ENCODE assay signal across 21 cellular contexts in genomic region chr20:62458256-62459251, GRCh38. TPM values are rescaled to one million over a fixed set of nuclear protein-coding genes. Genes with fewer than 3 reads are reported as not detected.
DNase-seq lines count a peak whose midpoint lies in the region; ATAC-seq, FAIRE-seq and TF ChIP-seq lines count a peak whose summit lies in the region.
"Had no signal": no experiment of that assay in that cellular context is flagged by ENCODE, and none has a peak within 500 bp of the region (broad histone marks: within the 10 kb centered on the region; RNA-seq: fewer than 3 reads in every experiment).

No MANE protein-coding gene starts in this region.

- H3K79me1 ChIP-seq in H1 (ENCODE audit: low read depth, low read length) (no peaks in the 10 kb centered on the region; the same call in 1 of the 2 replicates), neuronal stem cell (ENCODE audit: low read depth, low read length) (no peaks in the 10 kb centered on the region)

- no peak for TF ChIP-seq RAD21 in H1 (IDR thresholded peaks at IDR 0.05 in 1 of 2, conservative IDR thresholded peaks at IDR 0.05 in 1 of 2; ENCODE audit: low read depth in 2 of 2, low read length in 2 of 2)

- H3K4me3 ChIP-seq in GM23338: no peak overlapping the region
- no peak overlapping the region for H3K4me3 ChIP-seq in HEK293 (ENCODE audit: low read depth, low read length)
- no peak overlapping the region for H3K4me3 ChIP-seq in H1 (ENCODE audit: extremely low read depth in 1 of 4, insufficient read depth in 2 of 4, low read depth in 3 of 4, low read length in 4 of 4)
- no peak overlapping the region for H3K4me3 ChIP-seq in neuronal stem cell (ENCODE audit: low read length in 2 of 2)
- H3K4me3 ChIP-seq in esophagus squamous epithelium: no peak overlapping the region
- no peak overlapping the region for H3K4me3 ChIP-seq in endodermal cell (ENCODE audit: low read length)
- H3K4me3 ChIP-seq: GM12878, HAP-1, SJCRH30 had no signal

- no peak overlapping the region for H3K27ac ChIP-seq in GM23338 (ENCODE audit: low read depth)
- H3K27ac ChIP-seq in HEK293 (ENCODE audit: extremely low read depth, low read depth, low read length): no peak overlapping the region
- H3K27ac ChIP-seq in H1 (ENCODE audit: low read depth, low read length): no peak overlapping the region
- H3K27ac ChIP-seq in neuronal stem cell (replicated peaks; ENCODE audit: low read length): no peak overlapping the region
- no peak overlapping the region for H3K27ac ChIP-seq in esophagus squamous epithelium
- H3K27ac ChIP-seq in endodermal cell (ENCODE audit: low read depth, low read length): no peak overlapping the region
- H3K27ac ChIP-seq: SJCRH30 had no signal

- H3K27me3 ChIP-seq in GM23338 (ENCODE audit: insufficient read depth) (no peaks in the 10 kb centered on the region), H1 (replicated peaks in 1 of 4; ENCODE audit: control insufficient read depth in 3 of 4, extremely low read depth in 1 of 4, insufficient read depth in 3 of 4, low read length in 3 of 4) (no peaks in the 10 kb centered on the region), neuronal stem cell (ENCODE audit: control insufficient read depth in 3 of 3, insufficient read depth in 3 of 3, low read depth in 1 of 3, low read length in 3 of 3) (peaks cover 0 to 85% (median 0%) of the 10 kb centered on the region in 3 experiments), esophagus squamous epithelium (peaks cover 0 to 84% (median 0%) of the 10 kb centered on the region in 4 donors), endodermal cell (ENCODE audit: control insufficient read depth, insufficient read depth, low read length, poor library complexity, severe bottlenecking) (no peaks in the 10 kb centered on the region)

- H3K36me3 Mint-ChIP-seq in GM23338 (ENCODE audit: low read depth): no peaks in the 10 kb centered on the region
- H3K36me3 Mint-ChIP-seq in endodermal cell (ENCODE audit: low read depth): no peaks in the 10 kb centered on the region
- H3K36me3 Mint-ChIP-seq: CD4-positive, CD25-positive, alpha-beta regulatory T cell had no signal

- H3K27ac Mint-ChIP-seq in GM23338: no peak overlapping the region
- no peak overlapping the region for H3K27ac Mint-ChIP-seq in endodermal cell
- H3K27ac Mint-ChIP-seq: CD4-positive, CD25-positive, alpha-beta regulatory T cell had no signal

- no peak overlapping the region for H4K5ac ChIP-seq in H1 (ENCODE audit: insufficient read length, low read depth, low read length)

- H3K9me3 Mint-ChIP-seq in GM23338 (no peaks in the 10 kb centered on the region), endodermal cell (no peaks in the 10 kb centered on the region)
- H3K9me3 Mint-ChIP-seq: CD4-positive, CD25-positive, alpha-beta regulatory T cell had no signal

- H3K23ac ChIP-seq in H1 (ENCODE audit: insufficient read length) (no peak overlapping the region), neuronal stem cell (ENCODE audit: low read depth, low read length, poor library complexity) (peak overlapping the region; percentile 65)

- no peak for TF ChIP-seq POLR2A in H1 (IDR thresholded peaks at IDR 0.05; ENCODE audit: control extremely low read depth in 1 of 2, low read depth in 2 of 2, low read length in 2 of 2)
- no peak for TF ChIP-seq POLR2A in esophagus squamous epithelium (IDR thresholded peaks at IDR 0.05)

- H3K9me3 ChIP-seq in HEK293 (ENCODE audit: control insufficient read depth, insufficient read depth, low read depth, low read length) (no peaks in the 10 kb centered on the region), H1 (ENCODE audit: insufficient read depth in 2 of 2, low read depth in 1 of 2, low read length in 1 of 2) (no peaks in the 10 kb centered on the region), neuronal stem cell (replicated peaks in 1 of 2; ENCODE audit: control insufficient read depth in 2 of 2, insufficient read depth in 1 of 2, low read depth in 1 of 2, low read length in 2 of 2) (no peaks in the 10 kb centered on the region), esophagus squamous epithelium (no peaks in the 10 kb centered on the region), endodermal cell (ENCODE audit: control insufficient read depth, low read length) (no peaks in the 10 kb centered on the region)
- H3K9me3 ChIP-seq: HAP-1, SJCRH30 had no signal

- H2AK5ac ChIP-seq in H1 (ENCODE audit: low read depth, low read length) (no peak overlapping the region), neuronal stem cell (ENCODE audit: low read depth, low read length) (peak overlapping the region; percentile 86)

- H3K36me3 ChIP-seq in GM23338 (ENCODE audit: insufficient read depth) (no peaks in the 10 kb centered on the region), HEK293 (ENCODE audit: control insufficient read depth in 2 of 2, insufficient read depth in 1 of 2, low read length in 2 of 2) (no peaks in the 10 kb centered on the region), H1 (ENCODE audit: control insufficient read depth in 2 of 4, insufficient read depth in 4 of 4, low read length in 3 of 4) (no peaks in the 10 kb centered on the region), neuronal stem cell (replicated peaks in 1 of 2; ENCODE audit: control insufficient read depth in 2 of 2, insufficient read depth in 2 of 2, low read length in 2 of 2) (no peaks in the 10 kb centered on the region), esophagus squamous epithelium (no peaks in the 10 kb centered on the region), endodermal cell (ENCODE audit: control insufficient read depth, insufficient read depth, low read length) (no peaks in the 10 kb centered on the region)
- H3K36me3 ChIP-seq: HAP-1, SJCRH30 had no signal

- H3K14ac ChIP-seq in H1 (ENCODE audit: insufficient read length): no peak overlapping the region
- no peak overlapping the region for H3K14ac ChIP-seq in neuronal stem cell (ENCODE audit: low read length)

- peak overlapping the region; percentile 80; the same call in 1 of the 2 replicates for H2BK20ac ChIP-seq in H1 (ENCODE audit: low read length)

- H4K91ac ChIP-seq in H1 (replicated peaks; ENCODE audit: insufficient read length, low read length) (peak overlapping the region; percentile 30), neuronal stem cell (ENCODE audit: low read depth, low read length, poor library complexity) (no peak overlapping the region)

- no peaks in the 10 kb centered on the region for H3K4me1 ChIP-seq in GM23338 (ENCODE audit: insufficient read depth)
- no peaks in the 10 kb centered on the region for H3K4me1 ChIP-seq in HEK293 (ENCODE audit: control insufficient read depth, insufficient read depth, low read length)
- H3K4me1 ChIP-seq in H1 (replicated peaks in 1 of 4; ENCODE audit: control insufficient read depth in 3 of 4, insufficient read depth in 4 of 4, low read length in 3 of 4): peaks cover 0 to 8% (median 2%) of the 10 kb centered on the region in 4 experiments; a peak in 1 of 7 replicates
- peaks cover 0 to 6% of the 10 kb centered on the region in 2 donors for H3K4me1 ChIP-seq in neuronal stem cell (ENCODE audit: control insufficient read depth in 2 of 2, insufficient read depth in 1 of 2, low read depth in 1 of 2, low read length in 2 of 2)
- H3K4me1 ChIP-seq in esophagus squamous epithelium: no peaks in the 10 kb centered on the region
- no peaks in the 10 kb centered on the region for H3K4me1 ChIP-seq in endodermal cell (ENCODE audit: control insufficient read depth, insufficient read depth, low read length)
- H3K4me1 ChIP-seq: HAP-1 had no signal

- H4K8ac ChIP-seq in H1 (ENCODE audit: extremely low read depth, insufficient read depth, low read length) (peak overlapping the region; percentile 57), neuronal stem cell (ENCODE audit: low read depth, low read length) (no peak overlapping the region)

- H3K9me2 ChIP-seq in GM23338 (ENCODE audit: insufficient read depth): no peaks in the 10 kb centered on the region

- intact Hi-C loops in esophagus squamous epithelium (cut with DNase I): no loop called here

- H2BK15ac ChIP-seq in H1 (ENCODE audit: low read length) (peak overlapping the region; percentile 95; the same call in 1 of the 2 replicates), neuronal stem cell (ENCODE audit: low read length) (peak overlapping the region; percentile 83)

- H3K56ac ChIP-seq in H1 (replicated peaks; ENCODE audit: insufficient read length, low read depth, low read length): no peak overlapping the region

- H3F3A ChIP-seq in GM23338 (replicated peaks; ENCODE audit: low read depth): 0 out of 2 replicates have a peak, but pooled peaks cover 2% of the 10 kb centered on the region

- no peak for DNase-seq in GM23338 (ENCODE audit: low spot score)
- DNase-seq in H1 (ENCODE audit: low read depth in 1 of 2, low spot score in 2 of 2): no peak
- DNase-seq in neuronal stem cell (ENCODE audit: low spot score): no peak
- DNase-seq in esophagus squamous epithelium (lab: John Stamatoyannopoulos, UW): no peak
- no peak for DNase-seq in SW480 (ENCODE audit: low spot score)
- DNase-seq in endodermal cell: no peak
- DNase-seq: CD4-positive, CD25-positive, alpha-beta regulatory T cell; DMS 273 treated with DMSO at 0.1 percent for 48 hours; DMS79 treated with DMSO at 0.1 percent for 48 hours; KG1; NCI-H1092; NCI-H2029 treated with DMSO at 0.1 percent for 48 hours; NCI-H524 treated with DMSO at 0.1 percent for 48 hours; NCI-H82; SJCRH30 had no signal

- TF ChIP-seq EP300 in H1 (IDR thresholded peaks at IDR 0.05; ENCODE audit: borderline replicate concordance in 1 of 2, low read depth in 2 of 2, low read length in 2 of 2): no peak

- H4K20me1 ChIP-seq in GM23338 (replicated peaks; ENCODE audit: insufficient read depth) (no peaks in the 10 kb centered on the region), H1 (replicated peaks in 1 of 2; ENCODE audit: control insufficient read depth in 1 of 2, insufficient read depth in 2 of 2, low read length in 2 of 2) (peaks cover 0 to 2% of the 10 kb centered on the region in 2 experiments)

- CTCF ChIA-PET in HEK293 (lab: Yijun Ruan, JAX) (no interaction called here), H1 (lab: Charles Lee; ENCODE audit: partially characterized antibody) (no interaction called here)

- POLR2A ChIA-PET in HEK293 (lab: Yijun Ruan, JAX) (no interaction called here), H1 (lab: Charles Lee; ENCODE audit: partially characterized antibody) (no interaction called here)

- H3K79me2 ChIP-seq in GM23338 (replicated peaks; ENCODE audit: insufficient read depth): no peaks in the 10 kb centered on the region
- no peaks in the 10 kb centered on the region for H3K79me2 ChIP-seq in H1 (ENCODE audit: control insufficient read depth in 1 of 2, insufficient read depth in 2 of 2, low read length in 2 of 2)

- H2BK12ac ChIP-seq in H1 (ENCODE audit: low read depth, low read length) (peak overlapping the region; percentile 87; the same call in 1 of the 2 replicates), neuronal stem cell (ENCODE audit: low read length) (peak overlapping the region; percentile 58)

- H3K4me2 ChIP-seq in GM23338 (no peak overlapping the region), H1 (ENCODE audit: insufficient read depth in 1 of 2, low read depth in 2 of 2, low read length in 2 of 2) (no peak overlapping the region), neuronal stem cell (ENCODE audit: insufficient read depth, low read length, poor library complexity, severe bottlenecking) (no peak overlapping the region)

- 0 out of 2 replicates have a peak overlapping the region, but pooled peaks have one; percentile 16 for H2BK5ac ChIP-seq in H1 (ENCODE audit: low read depth, low read length)
- H2BK5ac ChIP-seq in neuronal stem cell (ENCODE audit: low read length): peak overlapping the region; percentile 53

- 86% methylated on average over 34 of the region's 41 CpGs; no CpG with 5 or more reads in 1 of the 2 experiments for WGBS in H1 (ENCODE audit: extremely low coverage in 1 of 2, insufficient coverage in 1 of 2, insufficient read length in 1 of 2, insufficient replicate concordance in 2 of 2, low coverage in 1 of 2, low lambda C conversion rate in 2 of 2, missing lambda C conversion rate in 1 of 2), 2 experiments
- no CpG with 5 or more reads among the region's 41 CpGs for WGBS in neuronal stem cell (ENCODE audit: extremely low coverage in 2 of 2, insufficient read length in 2 of 2, insufficient replicate concordance in 1 of 2), 2 donors
- 48 to 49% methylated on average over 6 to 16 of the region's 41 CpGs for WGBS in esophagus squamous epithelium, 2 donors
- WGBS in endodermal cell (ENCODE audit: insufficient coverage in 1 of 2, insufficient read length in 1 of 2), 2 experiments: 91 to 93% methylated on average over 24 to 40 of the region's 41 CpGs

- TF ChIP-seq CTCF in GM23338 (conservative IDR thresholded peaks at IDR 0.05; ENCODE audit: low read depth in 2 of 2): no peak
- TF ChIP-seq CTCF in HEK293 (tag by site-specific recombination; IDR thresholded peaks at IDR 0.05): no peak
- TF ChIP-seq CTCF in H1 (IDR thresholded peaks at IDR 0.05; ENCODE audit: control extremely low read depth in 1 of 3, insufficient read depth in 1 of 3, low read depth in 1 of 3, low read length in 3 of 3): no peak
- no peak for TF ChIP-seq CTCF in esophagus squamous epithelium (IDR thresholded peaks at IDR 0.05)
- no peak for TF ChIP-seq CTCF in endodermal cell (conservative IDR thresholded peaks at IDR 0.05)

- H3K4ac ChIP-seq in H1 (replicated peaks; ENCODE audit: insufficient read length, low read depth, low read length) (no peak overlapping the region), neuronal stem cell (ENCODE audit: low read length) (peak overlapping the region; percentile 53)

- H3K27me3 Mint-ChIP-seq in GM23338 (ENCODE audit: insufficient read depth, low read depth, poor library complexity): peaks cover 13% of the 10 kb centered on the region
- no peaks in the 10 kb centered on the region for H3K27me3 Mint-ChIP-seq in endodermal cell (ENCODE audit: insufficient read depth)
- H3K27me3 Mint-ChIP-seq: CD4-positive, CD25-positive, alpha-beta regulatory T cell had no signal

- no peaks in the 10 kb centered on the region for H3K23me2 ChIP-seq in H1 (ENCODE audit: low read depth, low read length)

- peak; percentile 43 for ATAC-seq in GM23338
- ATAC-seq: GM12878 had no signal

- no peak overlapping the region for H3K9ac ChIP-seq in H1 (replicated peaks in 1 of 4; ENCODE audit: extremely low read depth in 1 of 4, low read depth in 3 of 4, low read length in 3 of 4)
- no peak overlapping the region for H3K9ac ChIP-seq in neuronal stem cell (ENCODE audit: low read depth, low read length, poor library complexity)
- no peak overlapping the region for H3K9ac ChIP-seq in endodermal cell (ENCODE audit: extremely low read depth, low read length, poor library complexity, severe bottlenecking)

- H3K4me3 Mint-ChIP-seq in GM23338 (no peak overlapping the region), endodermal cell (no peak overlapping the region)
- H3K4me3 Mint-ChIP-seq: CD4-positive, CD25-positive, alpha-beta regulatory T cell had no signal

- FAIRE-seq in H1 (lab: Jason Lieb, UNC): no peak
- FAIRE-seq: GM12878, RCC 7860 had no signal

- H3K4me1 Mint-ChIP-seq in GM23338 (peaks cover 6% of the 10 kb centered on the region), endodermal cell (peaks cover 3% of the 10 kb centered on the region)
- H3K4me1 Mint-ChIP-seq: CD4-positive, CD25-positive, alpha-beta regulatory T cell had no signal

- H3K18ac ChIP-seq in H1 (ENCODE audit: extremely low read depth, low read length) (peak overlapping the region; percentile 78), neuronal stem cell (ENCODE audit: low read length) (peak overlapping the region; percentile 76)

- H2BK120ac ChIP-seq in H1 (replicated peaks; ENCODE audit: low read depth, low read length) (no peak overlapping the region), neuronal stem cell (ENCODE audit: low read depth, low read length) (no peak overlapping the region)

- H2AFZ ChIP-seq in GM23338 (no peak overlapping the region), H1 (ENCODE audit: low read length) (no peak overlapping the region), neuronal stem cell (ENCODE audit: low read length) (no peak overlapping the region)

RNA-seq across cellular contexts. Expression of gene GATA5, which starts 17.2 kb away (rescaled TPM):
- total RNA-seq in GM23338 (2014; rRNA removed; shearing (Covaris generic)): 0.73 and 1.2 TPM in 2 replicates
- polyA plus RNA-seq in GM23338 (2016; fragmentation: Nextera tagmentation; extraction: Ambion mirVana): 0.31 and 0.60 TPM in 2 replicates
- 0.11 and 0.15 TPM in 2 replicates for total RNA-seq in H1 (2021; fragmentation: NEBNext Ultra II Directional; extraction: Animal tissue kit (Norgen Biotek cat#: 25700))
- 0.08 TPM in 2 replicates for polyA plus RNA-seq in H1 (2011; rRNA removed)
- 0.10 TPM for polyA plus RNA-seq in H1 (2011; cell fraction: cytosol; rRNA removed)
- polyA plus RNA-seq in H1 (2011; cell fraction: nucleus; rRNA removed): 0.14 TPM
- polyA plus RNA-seq in H1 (2012, experiment 1 of 2): 0.11 to 0.17 TPM (median 0.12 TPM) in 3 of 4 replicates, not detected in the other
- 0.12 TPM for polyA plus RNA-seq in H1 (2012, experiment 2 of 2)
- 0.08 TPM for polyA plus RNA-seq in H1 (2013, experiment 1 of 2)
- 0.07 TPM for polyA plus RNA-seq in H1 (2013, experiment 2 of 2)
- 0.05 and 0.06 TPM in 2 replicates for polyA minus RNA-seq in H1 (2011; rRNA and poly(A)+ RNA removed)
- not detected for polyA minus RNA-seq in H1 (2011; cell fraction: cytosol; rRNA and poly(A)+ RNA removed)
- polyA minus RNA-seq in H1 (2011; cell fraction: nucleus; rRNA and poly(A)+ RNA removed): not detected
- 0.08 TPM for polyA plus RNA-seq in neuronal stem cell (2013, experiment 1 of 2)
- 0.11 TPM for polyA plus RNA-seq in neuronal stem cell (2013, experiment 2 of 2)
- total RNA-seq in esophagus squamous epithelium: under 1 TPM in 2 of 4 donors, not detected in 2; 0.19 to 0.85 TPM
- total RNA-seq in endodermal cell: 1 to 10 TPM; 2.5 to 6.7 TPM
- polyA plus RNA-seq in endodermal cell (2013, experiment 1 of 2): 0.75 TPM
- 0.75 TPM for polyA plus RNA-seq in endodermal cell (2013, experiment 2 of 2)
- total RNA-seq: CD4-positive, CD25-positive, alpha-beta regulatory T cell; GM12878; OCI-LY7; SJCRH30 had no signal
- polyA plus RNA-seq: BJ; CD4-positive, CD25-positive, alpha-beta regulatory T cell; GM12878 had no signal

RNA-seq across cellular contexts. Expression of gene RBBP8NL, which starts 31.2 kb away (rescaled TPM):
- 0.66 and 1.1 TPM in 2 replicates for total RNA-seq in GM23338 (2014; rRNA removed; shearing (Covaris generic))
- polyA plus RNA-seq in GM23338 (2016; fragmentation: Nextera tagmentation; extraction: Ambion mirVana) (0.10 and 0.64 TPM in 2 replicates), H1 (2011; rRNA removed) (0.48 and 0.88 TPM in 2 replicates)
- 0.43 and 0.59 TPM in 2 replicates for total RNA-seq in H1 (2021; fragmentation: NEBNext Ultra II Directional; extraction: Animal tissue kit (Norgen Biotek cat#: 25700))
- polyA plus RNA-seq in H1 (2011; cell fraction: cytosol; rRNA removed): 0.75 TPM
- 1.4 TPM for polyA plus RNA-seq in H1 (2011; cell fraction: nucleus; rRNA removed)
- 0.55 to 1.1 TPM (median 0.65 TPM) in 4 replicates for polyA plus RNA-seq in H1 (2012, experiment 1 of 2)
- polyA plus RNA-seq in H1 (2012, experiment 2 of 2): 0.46 TPM
- 0.71 TPM for polyA plus RNA-seq in H1 (2013, experiment 1 of 2)
- polyA plus RNA-seq in H1 (2013, experiment 2 of 2): 0.63 TPM
- 0.09 and 0.20 TPM in 2 replicates for polyA minus RNA-seq in H1 (2011; rRNA and poly(A)+ RNA removed)
- polyA minus RNA-seq in H1 (2011; cell fraction: cytosol; rRNA and poly(A)+ RNA removed): 1.4 TPM
- 1.9 TPM for polyA minus RNA-seq in H1 (2011; cell fraction: nucleus; rRNA and poly(A)+ RNA removed)
- polyA plus RNA-seq in neuronal stem cell (2013, experiment 1 of 2): not detected
- polyA plus RNA-seq in neuronal stem cell (2013, experiment 2 of 2): not detected
- total RNA-seq in esophagus squamous epithelium (1 to 10 TPM; 1.1 to 6.2 (median 4.0) TPM), endodermal cell (under 1 TPM in 1 of 2 donors, not detected in 1; 0.40 TPM)
- 0.07 TPM for polyA plus RNA-seq in endodermal cell (2013, experiment 1 of 2)
- 0.25 TPM for polyA plus RNA-seq in endodermal cell (2013, experiment 2 of 2)
- total RNA-seq: CD4-positive, CD25-positive, alpha-beta regulatory T cell; GM12878; OCI-LY7; SJCRH30 had no signal
- polyA plus RNA-seq: BJ; CD4-positive, CD25-positive, alpha-beta regulatory T cell; GM12878 had no signal

RNA-seq across cellular contexts. Expression of gene CABLES2, which starts 51.5 kb away (rescaled TPM):
- total RNA-seq in GM23338 (2014; rRNA removed; shearing (Covaris generic)): 12.6 and 12.7 TPM in 2 replicates
- polyA plus RNA-seq in GM23338 (2016; fragmentation: Nextera tagmentation; extraction: Ambion mirVana): 4.3 and 5.1 TPM in 2 replicates
- 8.0 TPM in 2 replicates for total RNA-seq in H1 (2021; fragmentation: NEBNext Ultra II Directional; extraction: Animal tissue kit (Norgen Biotek cat#: 25700))
- polyA plus RNA-seq in H1 (2011; rRNA removed): 8.8 and 10.5 TPM in 2 replicates
- 6.5 TPM for polyA plus RNA-seq in H1 (2011; cell fraction: cytosol; rRNA removed)
- 9.7 TPM for polyA plus RNA-seq in H1 (2011; cell fraction: nucleus; rRNA removed)
- 8.2 to 10.9 TPM (median 9.6 TPM) in 4 replicates for polyA plus RNA-seq in H1 (2012, experiment 1 of 2)
- polyA plus RNA-seq in H1 (2012, experiment 2 of 2): 7.4 TPM
- 5.3 TPM for polyA plus RNA-seq in H1 (2013, experiment 1 of 2)
- polyA plus RNA-seq in H1 (2013, experiment 2 of 2): 5.6 TPM
- 5.2 and 5.7 TPM in 2 replicates for polyA minus RNA-seq in H1 (2011; rRNA and poly(A)+ RNA removed)
- 7.8 TPM for polyA minus RNA-seq in H1 (2011; cell fraction: cytosol; rRNA and poly(A)+ RNA removed)
- polyA minus RNA-seq in H1 (2011; cell fraction: nucleus; rRNA and poly(A)+ RNA removed): 4.3 TPM
- polyA plus RNA-seq in neuronal stem cell (2013, experiment 1 of 2): 15.0 TPM
- polyA plus RNA-seq in neuronal stem cell (2013, experiment 2 of 2): 14.9 TPM
- total RNA-seq in esophagus squamous epithelium: 1 to 10 TPM; 2.0 to 3.8 (median 2.2) TPM
- 10 to 100 TPM; 10.4 to 15.6 TPM for total RNA-seq in endodermal cell
- 13.5 TPM for polyA plus RNA-seq in endodermal cell (2013, experiment 1 of 2)
- polyA plus RNA-seq in endodermal cell (2013, experiment 2 of 2): 13.0 TPM
